In genomic region chr9:95102572-95102971, GRCh38 we compare ENCODE assay signal across 19 cellular contexts.
DNase-seq lines count a peak whose midpoint lies in the region; ATAC-seq, FAIRE-seq and TF ChIP-seq lines count a peak whose summit lies in the region.
"Had no signal": no experiment of that assay in that cellular context is flagged by ENCODE, and none has a peak within 500 bp of the region (broad histone marks: within the 10 kb centered on the region; RNA-seq: fewer than 3 reads in every experiment).

No MANE protein-coding gene starts in this region.

- 91% methylated on average over 18 of the region's 18 CpGs; no CpG with 5 or more reads in 1 of the 2 experiments for WGBS in H1 (ENCODE audit: extremely low coverage in 1 of 2, insufficient coverage in 1 of 2, insufficient read length in 1 of 2, insufficient replicate concordance in 2 of 2, low coverage in 1 of 2, low lambda C conversion rate in 2 of 2, missing lambda C conversion rate in 1 of 2), 2 experiments

- no peak overlapping the region for H2AK5ac ChIP-seq in H1 (ENCODE audit: low read depth, low read length)

- no peak overlapping the region for H2BK120ac ChIP-seq in H1 (replicated peaks; ENCODE audit: low read depth, low read length)

- ATAC-seq in RWPE2 (ENCODE audit: low read depth), result no peak
- no peak for ATAC-seq in stimulated activated effector memory CD8-positive, alpha-beta T cell treated with anti-CD3 and anti-CD28 coated beads, Interleukin-12 subunit alpha, Interleukin-12 subunit beta, amount 100 ng/mL, for 72 hours
- ATAC-seq: stimulated activated naive CD8-positive, alpha-beta T cell treated with anti-CD3 and anti-CD28 coated beads, Interleukin-15, Interleukin-2, amounts not matched to agents 100 U/mL and 50 U/mL, for 24 hours had no signal

- H3K14ac ChIP-seq in H1 (ENCODE audit: insufficient read length), result no peak overlapping the region

- no peaks in the 10 kb centered on the region for H3K9me3 Mint-ChIP-seq in stimulated activated effector memory CD8-positive, alpha-beta T cell treated with anti-CD3 and anti-CD28 coated beads, Interleukin-12 subunit alpha, Interleukin-12 subunit beta, amount 100 ng/mL, for 72 hours
- H3K9me3 Mint-ChIP-seq: IgD-negative memory B cell had no signal

- H3K79me2 ChIP-seq in H1 (ENCODE audit: control insufficient read depth in 1 of 2, insufficient read depth in 2 of 2, low read length in 2 of 2), result no peaks in the 10 kb centered on the region

- H4K91ac ChIP-seq in H1 (replicated peaks; ENCODE audit: insufficient read length, low read length), result no peak overlapping the region

- H3K4me3 Mint-ChIP-seq in stimulated activated effector memory CD8-positive, alpha-beta T cell treated with anti-CD3 and anti-CD28 coated beads, Interleukin-12 subunit alpha, Interleukin-12 subunit beta, amount 100 ng/mL, for 72 hours, result no peak overlapping the region
- H3K4me3 Mint-ChIP-seq: IgD-negative memory B cell had no signal

- H4K20me1 ChIP-seq in H1 (replicated peaks in 1 of 2; ENCODE audit: control insufficient read depth in 1 of 2, insufficient read depth in 2 of 2, low read length in 2 of 2), result no peaks in the 10 kb centered on the region

- no peak overlapping the region for H3K4ac ChIP-seq in H1 (replicated peaks; ENCODE audit: insufficient read length, low read depth, low read length)

- no peak overlapping the region for H3K56ac ChIP-seq in H1 (replicated peaks; ENCODE audit: insufficient read length, low read depth, low read length)

- no peak overlapping the region for H4K5ac ChIP-seq in H1 (ENCODE audit: insufficient read length, low read depth, low read length)

- H3K18ac ChIP-seq in H1 (ENCODE audit: extremely low read depth, low read length), result no peak overlapping the region; the same call in 1 of the 2 replicates

- no peak overlapping the region for H3K27ac Mint-ChIP-seq in stimulated activated effector memory CD8-positive, alpha-beta T cell treated with anti-CD3 and anti-CD28 coated beads, Interleukin-12 subunit alpha, Interleukin-12 subunit beta, amount 100 ng/mL, for 72 hours
- H3K27ac Mint-ChIP-seq: IgD-negative memory B cell had no signal

- H3K27me3 ChIP-seq in RWPE2 (ENCODE audit: insufficient read depth, poor library complexity, severe bottlenecking), result no peaks in the 10 kb centered on the region
- H3K27me3 ChIP-seq in H1 (replicated peaks in 1 of 4; ENCODE audit: control insufficient read depth in 3 of 4, extremely low read depth in 1 of 4, insufficient read depth in 3 of 4, low read length in 3 of 4), result no peaks in the 10 kb centered on the region
- H3K27me3 ChIP-seq in muscle layer of colon (ENCODE audit: control insufficient read depth in 1 of 2, insufficient read depth in 2 of 2, low read length in 2 of 2), result no peaks in the 10 kb centered on the region
- H3K27me3 ChIP-seq in stomach smooth muscle (ENCODE audit: control insufficient read depth in 1 of 2, insufficient read depth in 2 of 2, low read length in 2 of 2), result no peaks in the 10 kb centered on the region

- no peak overlapping the region for H4K8ac ChIP-seq in H1 (ENCODE audit: extremely low read depth, insufficient read depth, low read length)

- H2BK20ac ChIP-seq in H1 (ENCODE audit: low read length), result no peak overlapping the region

- H3K36me3 Mint-ChIP-seq in stimulated activated effector memory CD8-positive, alpha-beta T cell treated with anti-CD3 and anti-CD28 coated beads, Interleukin-12 subunit alpha, Interleukin-12 subunit beta, amount 100 ng/mL, for 72 hours, result no peaks in the 10 kb centered on the region

- H2BK5ac ChIP-seq in H1 (ENCODE audit: low read depth, low read length), result no peak overlapping the region

- no peak overlapping the region for H3K4me3 ChIP-seq in RWPE2 (ENCODE audit: severe bottlenecking)
- no peak overlapping the region for H3K4me3 ChIP-seq in H1 (ENCODE audit: extremely low read depth in 1 of 4, insufficient read depth in 2 of 4, low read depth in 3 of 4, low read length in 4 of 4)
- H3K4me3 ChIP-seq in muscle layer of colon (ENCODE audit: low read depth in 1 of 2, low read length in 2 of 2), result no peak overlapping the region
- no peak overlapping the region for H3K4me3 ChIP-seq in stomach smooth muscle (ENCODE audit: low read length in 2 of 2)

- H3K36me3 ChIP-seq in RWPE2 (ENCODE audit: low read depth) (peaks cover 27% of the 10 kb centered on the region), H1 (ENCODE audit: control insufficient read depth in 2 of 4, insufficient read depth in 4 of 4, low read length in 3 of 4) (peaks cover 0 to 4% (median 0%) of the 10 kb centered on the region in 4 experiments; a peak in 1 of 8 replicates), muscle layer of colon (ENCODE audit: insufficient read depth, low read length) (peaks cover 20% of the 10 kb centered on the region), stomach smooth muscle (ENCODE audit: control insufficient read depth in 2 of 2, insufficient read depth in 2 of 2, low read length in 2 of 2) (peaks cover 5 to 14% of the 10 kb centered on the region in 2 donors)

- H2AFZ ChIP-seq in H1 (ENCODE audit: low read length), result no peak overlapping the region

- H3K9ac ChIP-seq in H1 (replicated peaks in 1 of 4; ENCODE audit: extremely low read depth in 1 of 4, low read depth in 3 of 4, low read length in 3 of 4) (no peak overlapping the region), muscle layer of colon (ENCODE audit: low read length) (no peak overlapping the region), stomach smooth muscle (ENCODE audit: low read length in 2 of 2) (no peak overlapping the region)

- no peak for FAIRE-seq in H1 (lab: Jason Lieb, UNC)

- TF ChIP-seq RAD21 in H1 (IDR thresholded peaks at IDR 0.05 in 1 of 2, conservative IDR thresholded peaks at IDR 0.05 in 1 of 2; ENCODE audit: low read depth in 2 of 2, low read length in 2 of 2), result peak; percentile 5 to 10; a peak in 1 of 4 replicates

- no peak for DNase-seq in RWPE2 (ENCODE audit: low spot score)
- DNase-seq in H1 (ENCODE audit: low read depth in 1 of 2, low spot score in 2 of 2), result no peak
- no peak for DNase-seq in NCI-H774 (lab: John Stamatoyannopoulos, UW)
- no peak for DNase-seq in NCI-H2171 treated with DMSO at 0.1 percent for 48 hours (lab: John Stamatoyannopoulos, UW)
- no peak for DNase-seq in stimulated activated effector memory CD8-positive, alpha-beta T cell treated with anti-CD3 and anti-CD28 coated beads, Interleukin-12 subunit alpha, Interleukin-12 subunit beta, amount 100 ng/mL, for 72 hours (ENCODE audit: low spot score in 2 of 2)
- DNase-seq in NCI-H1930 (lab: John Stamatoyannopoulos, UW), result no peak
- DNase-seq: activated naive CD4-positive, alpha-beta T cell; activated T-cell treated with anti-CD3 and anti-CD28 coated beads for 4 hours; aorta; cortex of kidney; erythroblast; GOT3; NCI-H345; NK-92 treated with Interleukin-12 subunit alpha and Interleukin-12 subunit beta, amount 100 ng/mL, for 24 hours; RPMI8226; stimulated activated naive CD8-positive, alpha-beta T cell treated with anti-CD3 and anti-CD28 coated beads, Interleukin-15, Interleukin-2, amounts not matched to agents 100 U/mL and 50 U/mL, for 24 hours had no signal

- POLR2A ChIA-PET in H1 (lab: Charles Lee; ENCODE audit: partially characterized antibody), result no interaction called here

- H3K4me1 ChIP-seq in RWPE2 (ENCODE audit: insufficient read depth, poor library complexity, severe bottlenecking), result peaks cover 61% of the 10 kb centered on the region
- peaks cover 0 to 8% (median 2%) of the 10 kb centered on the region in 4 experiments; a peak in 5 of 7 replicates for H3K4me1 ChIP-seq in H1 (replicated peaks in 1 of 4; ENCODE audit: control insufficient read depth in 3 of 4, insufficient read depth in 4 of 4, low read length in 3 of 4)
- peaks cover 48% of the 10 kb centered on the region for H3K4me1 ChIP-seq in muscle layer of colon (ENCODE audit: insufficient read depth, low read length)
- peaks cover 68% of the 10 kb centered on the region for H3K4me1 ChIP-seq in stomach smooth muscle (ENCODE audit: control insufficient read depth, insufficient read depth, low read length)

- TF ChIP-seq EP300 in H1 (IDR thresholded peaks at IDR 0.05; ENCODE audit: borderline replicate concordance in 1 of 2, low read depth in 2 of 2, low read length in 2 of 2), result no peak

- no peaks in the 10 kb centered on the region for H3K9me3 ChIP-seq in RWPE2 (ENCODE audit: severe bottlenecking)
- no peaks in the 10 kb centered on the region for H3K9me3 ChIP-seq in H1 (ENCODE audit: insufficient read depth in 2 of 2, low read depth in 1 of 2, low read length in 1 of 2)
- no peaks in the 10 kb centered on the region for H3K9me3 ChIP-seq in muscle layer of colon (ENCODE audit: low read length)
- no peaks in the 10 kb centered on the region for H3K9me3 ChIP-seq in stomach smooth muscle (ENCODE audit: control insufficient read depth in 2 of 2, low read length in 2 of 2)

- peaks cover 2% of the 10 kb centered on the region; the same call in 1 of the 2 replicates for H3K23me2 ChIP-seq in H1 (ENCODE audit: low read depth, low read length)

- no peak overlapping the region for H2BK15ac ChIP-seq in H1 (ENCODE audit: low read length)

- H2BK12ac ChIP-seq in H1 (ENCODE audit: low read depth, low read length), result no peak overlapping the region

- H3K79me1 ChIP-seq in H1 (ENCODE audit: low read depth, low read length), result no peaks in the 10 kb centered on the region

- no peak for TF ChIP-seq CTCF in RWPE2 (IDR thresholded peaks at IDR 0.05; ENCODE audit: poor library complexity, severe bottlenecking)
- peak; percentile 18 to 24 (median 22) for TF ChIP-seq CTCF in H1 (IDR thresholded peaks at IDR 0.05; ENCODE audit: control extremely low read depth in 1 of 3, insufficient read depth in 1 of 3, low read depth in 1 of 3, low read length in 3 of 3)

- H3K23ac ChIP-seq in H1 (ENCODE audit: insufficient read length), result no peak overlapping the region

- 0 out of 4 replicates have a peak overlapping the region, but pooled peaks of 1 of the 2 experiments have one; percentile 1 for H3K4me2 ChIP-seq in H1 (ENCODE audit: insufficient read depth in 1 of 2, low read depth in 2 of 2, low read length in 2 of 2)

- peak overlapping the region; percentile 95 for H3K27ac ChIP-seq in RWPE2 (ENCODE audit: poor library complexity, severe bottlenecking)
- no peak overlapping the region for H3K27ac ChIP-seq in H1 (ENCODE audit: low read depth, low read length)
- H3K27ac ChIP-seq in muscle layer of colon (ENCODE audit: low read depth, low read length), result peak overlapping the region; percentile 43
- peak overlapping the region; percentile 71 for H3K27ac ChIP-seq in stomach smooth muscle (ENCODE audit: low read length)

- CTCF ChIA-PET in H1 (lab: Charles Lee; ENCODE audit: partially characterized antibody), result interaction anchor here (0.5 to 13.8 kb wide), 18 partner anchors 9 to 422 kb away, joined by 3 to 209 read pairs (median 6); no protein-coding TSS in a partner anchor

- H3K4me1 Mint-ChIP-seq in stimulated activated effector memory CD8-positive, alpha-beta T cell treated with anti-CD3 and anti-CD28 coated beads, Interleukin-12 subunit alpha, Interleukin-12 subunit beta, amount 100 ng/mL, for 72 hours, result no peaks in the 10 kb centered on the region
- H3K4me1 Mint-ChIP-seq: IgD-negative memory B cell had no signal

- TF ChIP-seq POLR2A in H1 (IDR thresholded peaks at IDR 0.05; ENCODE audit: control extremely low read depth in 1 of 2, low read depth in 2 of 2, low read length in 2 of 2), result no peak

TF ChIP-seq in H1, 55 proteins besides CTCF, POLR2A, EP300 and RAD21 (continues in another document):
- TF ChIP-seq TCF12 (IDR thresholded peaks at IDR 0.05; ENCODE audit: low read depth, low read length), result no peak
- no peak for TF ChIP-seq SP1 (IDR thresholded peaks at IDR 0.05; ENCODE audit: low read depth, low read length)
